ENCODE assay signal across 9 cellular contexts in genomic region chr17:38851434-38851833, GRCh38. TPM values are rescaled to one million over a fixed set of nuclear protein-coding genes. Genes with fewer than 3 reads are reported as not detected.
A peak's percentile ranks its signal among the peaks of the same experiment; 100 is the strongest.
DNase-seq lines count a peak whose midpoint lies in the region; ATAC-seq and TF ChIP-seq lines count a peak whose summit lies in the region.
"Had no signal": no experiment of that assay in that cellular context is flagged by ENCODE, and none has a peak within 500 bp of the region (broad histone marks: within the 10 kb centered on the region; RNA-seq: fewer than 3 reads in every experiment).

No MANE protein-coding gene starts in this region.

- no peaks in the 10 kb centered on the region for H3K27me3 Mint-ChIP-seq in activated naive CD4-positive, alpha-beta T cell treated with anti-CD3 and anti-CD28 coated beads, Interleukin-2, amount 10 ng/mL, durations not matched to agents 7 days and 5 days
- no peaks in the 10 kb centered on the region for H3K27me3 Mint-ChIP-seq in activated naive CD8-positive, alpha-beta T cell treated with anti-CD3 and anti-CD28 coated beads for 36 hours

- H3K9me3 ChIP-seq in left lung (no peaks in the 10 kb centered on the region), thyroid gland (no peaks in the 10 kb centered on the region)

- H3K9me3 Mint-ChIP-seq in activated naive CD4-positive, alpha-beta T cell treated with anti-CD3 and anti-CD28 coated beads, Interleukin-2, amount 10 ng/mL, durations not matched to agents 7 days and 5 days = no peaks in the 10 kb centered on the region
- H3K9me3 Mint-ChIP-seq in activated naive CD8-positive, alpha-beta T cell treated with anti-CD3 and anti-CD28 coated beads for 36 hours = no peaks in the 10 kb centered on the region

- CTCF ChIA-PET in activated naive CD4-positive, alpha-beta T cell treated with anti-CD3 and anti-CD28 coated beads, Interleukin-2, amount 10 ng/mL, durations not matched to agents 7 days and 5 days (lab: Charles Lee) = interaction anchor here (0.6 kb wide), 1 partner anchor 323 kb away, joined by 3 read pairs; no protein-coding TSS in a partner anchor

- H3K4me3 ChIP-seq in left lung (peak overlapping the region; percentile 72 to 76), thyroid gland (replicated peaks in 1 of 3) (no peak overlapping the region)

- H3K36me3 ChIP-seq in left lung (peaks cover 0 to 64% of the 10 kb centered on the region in 2 donors), thyroid gland (peaks cover 10 to 46% of the 10 kb centered on the region in 2 donors)

- TF ChIP-seq CTCF in left lung (IDR thresholded peaks at IDR 0.05) (no peak), thyroid gland (IDR thresholded peaks at IDR 0.05) (no peak)

- no peak for TF ChIP-seq POLR2A in thyroid gland (IDR thresholded peaks at IDR 0.05)

- 49 to 52% methylated on average over 2 of the region's 2 CpGs for WGBS in thyroid gland, 2 donors

- ATAC-seq in left lung (no peak), GM21723 (IDR thresholded peaks at IDR 0.05; ENCODE audit: unreplicated experiment) (no peak)

- H3K4me3 Mint-ChIP-seq in activated naive CD4-positive, alpha-beta T cell treated with anti-CD3 and anti-CD28 coated beads, Interleukin-2, amount 10 ng/mL, durations not matched to agents 7 days and 5 days = peak overlapping the region; percentile 91
- peak overlapping the region; percentile 98 for H3K4me3 Mint-ChIP-seq in activated naive CD8-positive, alpha-beta T cell treated with anti-CD3 and anti-CD28 coated beads for 36 hours

- peak overlapping the region; percentile 54 for H3K27ac Mint-ChIP-seq in activated naive CD4-positive, alpha-beta T cell treated with anti-CD3 and anti-CD28 coated beads, Interleukin-2, amount 10 ng/mL, durations not matched to agents 7 days and 5 days
- peak overlapping the region; percentile 96 for H3K27ac Mint-ChIP-seq in activated naive CD8-positive, alpha-beta T cell treated with anti-CD3 and anti-CD28 coated beads for 36 hours

- intact Hi-C loops in left lung (cut with DNase I) = no loop called here
- intact Hi-C loops in thyroid gland (cut with DNase I) = no loop called here

- H3K36me3 Mint-ChIP-seq in activated naive CD4-positive, alpha-beta T cell treated with anti-CD3 and anti-CD28 coated beads, Interleukin-2, amount 10 ng/mL, durations not matched to agents 7 days and 5 days = peaks cover 56% of the 10 kb centered on the region
- H3K36me3 Mint-ChIP-seq in activated naive CD8-positive, alpha-beta T cell treated with anti-CD3 and anti-CD28 coated beads for 36 hours = peaks cover 59% of the 10 kb centered on the region

- peaks cover 46% of the 10 kb centered on the region for H3K4me1 Mint-ChIP-seq in activated naive CD4-positive, alpha-beta T cell treated with anti-CD3 and anti-CD28 coated beads, Interleukin-2, amount 10 ng/mL, durations not matched to agents 7 days and 5 days
- H3K4me1 Mint-ChIP-seq in activated naive CD8-positive, alpha-beta T cell treated with anti-CD3 and anti-CD28 coated beads for 36 hours = peaks cover 38% of the 10 kb centered on the region

- H3K27ac ChIP-seq in left lung (peak overlapping the region in 1 of 2 donors; percentile 86), thyroid gland (peak overlapping the region in 2 of 3 donors; percentile 6 to 22)

- H3K4me1 ChIP-seq in left lung (peaks cover 19 to 41% of the 10 kb centered on the region in 2 donors), thyroid gland (peaks cover 22 to 24% of the 10 kb centered on the region in 2 donors)

- H3K27me3 ChIP-seq in left lung (no peaks in the 10 kb centered on the region), thyroid gland (no peaks in the 10 kb centered on the region)

- DNase-seq in activated naive CD4-positive, alpha-beta T cell treated with anti-CD3 and anti-CD28 coated beads, Interleukin-2, amount 10 ng/mL, durations not matched to agents 7 days and 5 days = no peak
- DNase-seq in activated naive CD4-positive, alpha-beta T cell treated with anti-CD3 and anti-CD28 coated beads, Interleukin-2, amount 50 U/mL, for 16 hours = no peak
- DNase-seq in activated naive CD8-positive, alpha-beta T cell treated with anti-CD3 and anti-CD28 coated beads for 36 hours = no peak
- DNase-seq in left lung (no peak), thyroid gland (no peak), SW480 (ENCODE audit: low spot score) (no peak)
- no peak for DNase-seq in activated CD4-positive, alpha-beta T cell treated with anti-CD3 and anti-CD28 coated beads for 4 hours
- DNase-seq: DMS79 had no signal

RNA-seq across cellular contexts. Expression of gene RPL23, which starts 2.1 kb away (rescaled TPM):
- 1,000 to 10,000 TPM; 1,956 to 1,966 TPM for total RNA-seq in activated naive CD8-positive, alpha-beta T cell treated with anti-CD3 and anti-CD28 coated beads for 36 hours
- 1,000 to 10,000 TPM; 1,144 to 1,160 TPM for total RNA-seq in left lung
- 1,000 to 10,000 TPM; 1,055 to 2,735 (median 1,279) TPM for total RNA-seq in thyroid gland

RNA-seq across cellular contexts. Expression of gene LASP1, which starts 18.4 kb away (rescaled TPM):
- total RNA-seq in activated naive CD8-positive, alpha-beta T cell treated with anti-CD3 and anti-CD28 coated beads for 36 hours = 100 to 1,000 TPM; 131 TPM
- total RNA-seq in left lung = 100 to 1,000 TPM; 163 to 172 TPM
- total RNA-seq in thyroid gland = 10 to 100 TPM; 69.3 to 77.5 (median 71.1) TPM

RNA-seq across cellular contexts. Expression of gene CWC25, which starts 26.3 kb away (rescaled TPM):
- 10 to 100 TPM; 22.3 to 25.6 TPM for total RNA-seq in activated naive CD8-positive, alpha-beta T cell treated with anti-CD3 and anti-CD28 coated beads for 36 hours
- total RNA-seq in left lung (10 to 100 TPM; 15.0 to 22.3 TPM), thyroid gland (10 to 100 TPM; 19.0 to 26.8 (median 22.1) TPM)

RNA-seq across cellular contexts. Expression of gene PIP4K2B, which starts 52.1 kb away (rescaled TPM):
- 10 to 100 TPM; 39.6 to 41.1 TPM for total RNA-seq in activated naive CD8-positive, alpha-beta T cell treated with anti-CD3 and anti-CD28 coated beads for 36 hours
- total RNA-seq in left lung = 10 to 100 TPM; 39.8 to 43.3 TPM
- total RNA-seq in thyroid gland = 10 to 100 TPM; 40.8 to 48.6 (median 43.8) TPM

Comparison
In these comparisons a context has a peak if more than half of its experiments do, and no peak if none do; other contexts are left out.
1. H3K4me3 ChIP-seq: peak in left lung (2 of 2); none in thyroid gland (0 of 3).